ENCODE assay signal across 11 cellular contexts in the genomic region with DNA sequence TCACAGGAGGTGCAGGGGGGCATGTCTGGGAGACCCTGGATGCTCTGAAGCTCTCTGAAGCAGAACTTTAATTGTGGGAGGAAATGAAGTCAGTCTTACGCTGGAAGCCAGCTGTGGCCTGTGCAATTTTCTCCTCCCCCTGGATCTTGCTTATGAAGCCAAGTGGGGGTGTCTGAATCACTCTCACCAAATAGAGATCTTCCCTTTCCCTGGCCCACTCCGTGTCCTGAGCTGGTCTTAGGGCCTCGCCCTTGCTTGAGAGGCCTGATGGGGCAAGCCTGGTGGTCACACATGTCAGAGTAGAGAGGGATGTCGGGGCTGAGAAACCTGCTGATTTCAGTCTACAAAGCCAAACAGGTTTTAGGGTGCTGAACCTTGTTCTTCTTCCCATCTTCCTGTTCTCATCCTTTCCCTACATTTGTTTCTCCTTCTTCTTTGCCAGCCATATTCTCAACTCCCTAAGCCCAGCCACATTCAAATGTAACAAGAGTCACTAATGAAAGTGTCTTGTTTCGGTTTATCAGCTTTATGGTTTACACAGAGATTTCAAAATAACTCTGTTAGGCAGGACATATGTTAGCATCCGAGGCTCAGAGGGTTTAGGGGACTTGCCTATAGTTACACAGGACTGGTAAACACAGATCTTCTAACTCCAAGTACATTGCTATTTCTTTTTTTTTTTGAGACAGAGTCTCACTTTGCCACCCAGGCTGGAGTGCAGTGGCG.
DNase-seq lines count a peak whose midpoint lies in the region; ATAC-seq and TF ChIP-seq lines count a peak whose summit lies in the region.
"Had no signal": no experiment of that assay in that cellular context is flagged by ENCODE, and none has a peak within 500 bp of the region (broad histone marks: within the 10 kb centered on the region; RNA-seq: fewer than 3 reads in every experiment).

No MANE protein-coding gene starts in this region.

- intact Hi-C loops in mucosa of descending colon (cut with DNase I, micrococcal nuclease): no loop called here
- intact Hi-C loops in transverse colon (cut with DNase I; ENCODE audit: low total_unique reads): no loop called here

- no peaks in the 10 kb centered on the region for H3K9me2 ChIP-seq in MM.1S (replicated peaks; ENCODE audit: insufficient read depth, low read length)

- H3K4me3 ChIP-seq in MM.1S (ENCODE audit: low read length) (no peak overlapping the region), mucosa of descending colon (no peak overlapping the region), transverse colon (no peak overlapping the region)

- peak; percentile 31 for ATAC-seq in mucosa of descending colon
- ATAC-seq: stimulated activated effector memory CD8-positive, alpha-beta T cell treated with anti-CD3 and anti-CD28 coated beads, Interleukin-12 subunit alpha, Interleukin-12 subunit beta, amount 100 ng/mL, for 72 hours had no signal

- H3K9ac ChIP-seq in MM.1S (ENCODE audit: low read length): no peak overlapping the region

- peaks cover 8% of the 10 kb centered on the region for H3K27me3 Mint-ChIP-seq in endothelial cell (ENCODE audit: unreplicated experiment)

- TF ChIP-seq CTCF in MM.1S (IDR thresholded peaks at IDR 0.05; ENCODE audit: low read length): no peak
- TF ChIP-seq CTCF in endothelial cell (IDR thresholded peaks at IDR 0.05; ENCODE audit: unreplicated experiment): no peak
- TF ChIP-seq CTCF in mucosa of descending colon (IDR thresholded peaks at IDR 0.05): no peak
- no peak for TF ChIP-seq CTCF in transverse colon (IDR thresholded peaks at IDR 0.05)

- no peaks in the 10 kb centered on the region for H3K36me3 Mint-ChIP-seq in endothelial cell (ENCODE audit: low read depth, unreplicated experiment)
- H3K36me3 Mint-ChIP-seq: stimulated activated effector memory CD8-positive, alpha-beta T cell treated with anti-CD3 and anti-CD28 coated beads, Interleukin-12 subunit alpha, Interleukin-12 subunit beta, amount 100 ng/mL, for 72 hours had no signal

- no peak for TF ChIP-seq EP300 in transverse colon (IDR thresholded peaks at IDR 0.05; ENCODE audit: low read depth)

- no peaks in the 10 kb centered on the region for H3F3A ChIP-seq in MM.1S (ENCODE audit: insufficient read depth, low read length)

- in situ Hi-C loops in transverse colon (cut with MboI; ENCODE audit: low pct_ligation_motif_present in 1 of 4, low pct_unique_long_range_greater_than_20kb in 1 of 4, low sequenced_read_pairs in 3 of 4): loop anchor here in 3 of 4 donors (10.0 to 25.0 kb wide), 2 partner anchors 212 to 450 kb away; partner anchors contain the start of gene MYCBP (in 1 of the 3)

- no peak for TF ChIP-seq POLR2A in transverse colon (IDR thresholded peaks at IDR 0.05)

- no peaks in the 10 kb centered on the region for H3K79me2 ChIP-seq in MM.1S (ENCODE audit: low read length)

- no peak overlapping the region for H3K27ac Mint-ChIP-seq in endothelial cell (ENCODE audit: unreplicated experiment)
- H3K27ac Mint-ChIP-seq: stimulated activated effector memory CD8-positive, alpha-beta T cell treated with anti-CD3 and anti-CD28 coated beads, Interleukin-12 subunit alpha, Interleukin-12 subunit beta, amount 100 ng/mL, for 72 hours had no signal

- H3K9me3 Mint-ChIP-seq in endothelial cell (ENCODE audit: unreplicated experiment): no peaks in the 10 kb centered on the region
- H3K9me3 Mint-ChIP-seq: stimulated activated effector memory CD8-positive, alpha-beta T cell treated with anti-CD3 and anti-CD28 coated beads, Interleukin-12 subunit alpha, Interleukin-12 subunit beta, amount 100 ng/mL, for 72 hours had no signal

- H4K20me1 ChIP-seq in MM.1S (ENCODE audit: insufficient read depth, low read length): no peaks in the 10 kb centered on the region

- 76 to 90% methylated on average over 2 to 7 of the region's 7 CpGs for WGBS in transverse colon (ENCODE audit: low coverage in 1 of 2), 2 donors

- H3K4me1 ChIP-seq in MM.1S (ENCODE audit: low read length) (peaks cover 3% of the 10 kb centered on the region; the same call in 1 of the 2 replicates), mucosa of descending colon (ENCODE audit: low read depth) (peaks cover 6% of the 10 kb centered on the region), transverse colon (peaks cover 0 to 25% (median 8%) of the 10 kb centered on the region in 4 donors)

- DNase-seq in MM.1S (peak; percentile 27), endothelial cell (ENCODE audit: low spot score) (no peak), mucosa of descending colon (no peak), transverse colon (no peak), NCI-H446 (lab: John Stamatoyannopoulos, UW) (no peak), occipital lobe (lab: John Stamatoyannopoulos, UW) (no peak)
- DNase-seq in stimulated activated CD4-positive, alpha-beta T cell treated with anti-CD3 and anti-CD28 coated beads, Interleukin-4, amount 100 ng/mL, for 24 hours: no peak
- DNase-seq: activated CD4-positive, CD25-positive, alpha-beta regulatory T cell treated with anti-CD3 and anti-CD28 coated beads, Interleukin-2, amount 50 U/mL, for 72 hours; erythroblast; stimulated activated CD4-positive, alpha-beta T cell treated with anti-CD3 and anti-CD28 coated beads, Interleukin-12 subunit alpha, Interleukin-12 subunit beta, amount 100 ng/mL, for 4 hours had no signal

- H2AFZ ChIP-seq in MM.1S (ENCODE audit: low read length): no peak overlapping the region

- H3K4me1 Mint-ChIP-seq in endothelial cell (ENCODE audit: unreplicated experiment): peaks cover 17% of the 10 kb centered on the region

- H3K27ac ChIP-seq in MM.1S (ENCODE audit: low read length): no peak overlapping the region
- peak overlapping the region; percentile 39 to 66 (median 52) for H3K27ac ChIP-seq in transverse colon

- H3K9me3 ChIP-seq in MM.1S (replicated peaks; ENCODE audit: insufficient read depth, low read length): no peaks in the 10 kb centered on the region
- H3K9me3 ChIP-seq in mucosa of descending colon: no peaks in the 10 kb centered on the region
- no peaks in the 10 kb centered on the region for H3K9me3 ChIP-seq in transverse colon

- peaks cover 18% of the 10 kb centered on the region; the same call in 1 of the 2 replicates for H3K27me3 ChIP-seq in MM.1S (replicated peaks; ENCODE audit: insufficient read depth, low read length)
- peaks cover 22% of the 10 kb centered on the region for H3K27me3 ChIP-seq in transverse colon

- H3K4me3 Mint-ChIP-seq in endothelial cell (ENCODE audit: unreplicated experiment): peak overlapping the region; percentile 12
- H3K4me3 Mint-ChIP-seq: stimulated activated effector memory CD8-positive, alpha-beta T cell treated with anti-CD3 and anti-CD28 coated beads, Interleukin-12 subunit alpha, Interleukin-12 subunit beta, amount 100 ng/mL, for 72 hours had no signal

- no peak overlapping the region for H3K4me2 ChIP-seq in MM.1S (ENCODE audit: low read depth, low read length)

- no peaks in the 10 kb centered on the region for H3K36me3 ChIP-seq in MM.1S (replicated peaks; ENCODE audit: insufficient read depth, low read length)
- no peaks in the 10 kb centered on the region for H3K36me3 ChIP-seq in mucosa of descending colon (ENCODE audit: low read depth)
- H3K36me3 ChIP-seq in transverse colon: no peaks in the 10 kb centered on the region
